In genomic region chr5:93890657-93891056, GRCh38 we compare ENCODE assay signal across 16 cellular contexts.
A peak's percentile ranks its signal among the peaks of the same experiment; 100 is the strongest.
DNase-seq lines count a peak whose midpoint lies in the region; ATAC-seq and TF ChIP-seq lines count a peak whose summit lies in the region.
"Had no signal": no experiment of that assay in that cellular context is flagged by ENCODE, and none has a peak within 500 bp of the region (broad histone marks: within the 10 kb centered on the region; RNA-seq: fewer than 3 reads in every experiment).

No MANE protein-coding gene starts in this region.

- intact Hi-C loops in Right ventricle myocardium superior (cut with DNase I) (no loop called here), heart left ventricle (cut with DNase I) (loop anchor here in 1 of 10 donors (10.0 kb wide), 1 partner anchor 286 kb away; no protein-coding TSS in a partner anchor), lower lobe of right lung (cut with DNase I) (no loop called here), A673 (cut with micrococcal nuclease; ENCODE audit: unreplicated experiment) (no loop called here)
- intact Hi-C loops in CD4-positive, alpha-beta T cell (cut with DNase I, micrococcal nuclease), result no loop called here
- intact Hi-C loops in naive thymus-derived CD4-positive, alpha-beta T cell (cut with micrococcal nuclease), result no loop called here

- no peaks in the 10 kb centered on the region for H3K9me3 ChIP-seq in heart left ventricle
- H3K9me3 ChIP-seq in lower lobe of right lung, result no peaks in the 10 kb centered on the region
- no peaks in the 10 kb centered on the region for H3K9me3 ChIP-seq in CD4-positive, alpha-beta T cell (ENCODE audit: control insufficient read depth, low read length)
- H3K9me3 ChIP-seq in naive thymus-derived CD4-positive, alpha-beta T cell (ENCODE audit: control insufficient read depth in 2 of 3, low read length in 3 of 3), result no peaks in the 10 kb centered on the region
- H3K9me3 ChIP-seq in A673 (ENCODE audit: low read depth, low read length, poor library complexity, severe bottlenecking), result no peaks in the 10 kb centered on the region
- H3K9me3 ChIP-seq: colonic mucosa, vagina had no signal

- H3K4me3 ChIP-seq in heart left ventricle (no peak overlapping the region), lower lobe of right lung (no peak overlapping the region), A673 (ENCODE audit: low read depth, low read length, poor library complexity, severe bottlenecking) (no peak overlapping the region)
- H3K4me3 ChIP-seq in naive thymus-derived CD4-positive, alpha-beta T cell (ENCODE audit: low read length), result no peak overlapping the region
- H3K4me3 ChIP-seq: colonic mucosa, vagina had no signal

- no TSS peak for BruUV-seq in A673 (replicated peaks; lab: Mats Ljungman, UMichigan)

- H3K27me3 ChIP-seq in heart left ventricle (no peaks in the 10 kb centered on the region), lower lobe of right lung (ENCODE audit: low read depth) (no peaks in the 10 kb centered on the region), A673 (replicated peaks; ENCODE audit: insufficient read depth, low read depth, low read length, poor library complexity) (no peaks in the 10 kb centered on the region)
- H3K27me3 ChIP-seq in CD4-positive, alpha-beta T cell (ENCODE audit: control insufficient read depth, insufficient read depth, low read length), result no peaks in the 10 kb centered on the region
- no peaks in the 10 kb centered on the region for H3K27me3 ChIP-seq in naive thymus-derived CD4-positive, alpha-beta T cell (ENCODE audit: control insufficient read depth in 2 of 2, insufficient read depth in 2 of 2, low read length in 2 of 2)
- H3K27me3 ChIP-seq: colonic mucosa, vagina had no signal

- no peak overlapping the region for H3K27ac ChIP-seq in heart left ventricle
- no peak overlapping the region for H3K27ac ChIP-seq in lower lobe of right lung
- no peak overlapping the region for H3K27ac ChIP-seq in CD4-positive, alpha-beta T cell (ENCODE audit: low read depth, low read length)
- H3K27ac ChIP-seq in naive thymus-derived CD4-positive, alpha-beta T cell (ENCODE audit: low read depth, low read length), result no peak overlapping the region
- H3K27ac ChIP-seq in A673 (ENCODE audit: low read depth, low read length, poor library complexity, severe bottlenecking), result no peak overlapping the region
- H3K27ac ChIP-seq: colonic mucosa, vagina had no signal

- peaks cover 32% of the 10 kb centered on the region for H3K4me1 Mint-ChIP-seq in CD4-positive, alpha-beta T cell (ENCODE audit: low read depth)
- peaks cover 8 to 38% (median 24%) of the 10 kb centered on the region in 7 donors for H3K4me1 Mint-ChIP-seq in naive thymus-derived CD4-positive, alpha-beta T cell

- no peaks in the 10 kb centered on the region for H3K9me3 Mint-ChIP-seq in CD4-positive, alpha-beta T cell
- H3K9me3 Mint-ChIP-seq in naive thymus-derived CD4-positive, alpha-beta T cell, result no peaks in the 10 kb centered on the region
- H3K9me3 Mint-ChIP-seq: activated naive CD8-positive, alpha-beta T cell treated with anti-CD3 and anti-CD28 coated beads, Interleukin-2, amount 10 ng/mL, durations not matched to agents 7 days and 5 days; IgD-negative memory B cell; natural killer cell had no signal

- no peaks in the 10 kb centered on the region for H3K36me3 Mint-ChIP-seq in CD4-positive, alpha-beta T cell (ENCODE audit: low read depth)
- H3K36me3 Mint-ChIP-seq in naive thymus-derived CD4-positive, alpha-beta T cell, result peaks cover 0 to 35% (median 6%) of the 10 kb centered on the region in 5 donors
- H3K36me3 Mint-ChIP-seq: activated naive CD8-positive, alpha-beta T cell treated with anti-CD3 and anti-CD28 coated beads, Interleukin-2, amount 10 ng/mL, durations not matched to agents 7 days and 5 days; natural killer cell had no signal

- DNase-seq in Right ventricle myocardium superior (no peak), heart left ventricle (no peak), SHP77 (lab: John Stamatoyannopoulos, UW) (peak; percentile 42 to 69), lower lobe of right lung (no peak), A673 (ENCODE audit: low spot score) (no peak)
- DNase-seq in stimulated activated CD4-positive, alpha-beta T cell treated with anti-CD3 and anti-CD28 coated beads, Interleukin-15, amount 100 ng/mL, for 24 hours, result no peak
- no peak for DNase-seq in CD4-positive, alpha-beta T cell
- no peak for DNase-seq in naive thymus-derived CD4-positive, alpha-beta T cell
- DNase-seq: activated CD8-positive, alpha-beta memory T cell treated with anti-CD3 and anti-CD28 coated beads, Interleukin-2, amount 50 U/mL, for 4 hours; activated naive CD8-positive, alpha-beta T cell treated with anti-CD3 and anti-CD28 coated beads, Interleukin-2, amount 10 ng/mL, durations not matched to agents 7 days and 5 days; colonic mucosa; DND-41; natural killer cell; stimulated activated CD8-positive, alpha-beta memory T cell treated with anti-CD3 and anti-CD28 coated beads, Interleukin-4, amount 100 ng/mL, for 48 hours had no signal

- 68 to 76% (median 72%) methylated on average over 4 of the region's 4 CpGs for WGBS in heart left ventricle, 4 donors

- H3K4me1 ChIP-seq in heart left ventricle (peaks cover 0 to 12% (median 0%) of the 10 kb centered on the region in 12 donors), lower lobe of right lung (no peaks in the 10 kb centered on the region), A673 (ENCODE audit: insufficient read depth, low read length, poor library complexity, severe bottlenecking) (no peaks in the 10 kb centered on the region)
- no peaks in the 10 kb centered on the region for H3K4me1 ChIP-seq in naive thymus-derived CD4-positive, alpha-beta T cell (ENCODE audit: control insufficient read depth in 2 of 2, insufficient read depth in 2 of 2, low read length in 2 of 2)
- H3K4me1 ChIP-seq: colonic mucosa, vagina had no signal

- H3K36me3 ChIP-seq in heart left ventricle, result no peaks in the 10 kb centered on the region
- no peaks in the 10 kb centered on the region for H3K36me3 ChIP-seq in lower lobe of right lung
- H3K36me3 ChIP-seq in naive thymus-derived CD4-positive, alpha-beta T cell (ENCODE audit: control insufficient read depth in 2 of 3, insufficient read depth in 3 of 3, low read length in 3 of 3), result no peaks in the 10 kb centered on the region
- H3K36me3 ChIP-seq in A673 (ENCODE audit: insufficient read depth, low read length, poor library complexity, severe bottlenecking), result no peaks in the 10 kb centered on the region
- H3K36me3 ChIP-seq: colonic mucosa, vagina had no signal

- no peak overlapping the region for H3K4me3 Mint-ChIP-seq in CD4-positive, alpha-beta T cell
- H3K4me3 Mint-ChIP-seq in naive thymus-derived CD4-positive, alpha-beta T cell, result no peak overlapping the region
- H3K4me3 Mint-ChIP-seq: activated naive CD8-positive, alpha-beta T cell treated with anti-CD3 and anti-CD28 coated beads, Interleukin-2, amount 10 ng/mL, durations not matched to agents 7 days and 5 days; IgD-negative memory B cell; natural killer cell had no signal

- CTCF ChIA-PET in CD4-positive, alpha-beta T cell (lab: Charles Lee), result no interaction called here
- CTCF ChIA-PET in naive thymus-derived CD4-positive, alpha-beta T cell (lab: Charles Lee), result no interaction called here
- CTCF ChIA-PET in A673 (lab: Charles Lee), result no interaction called here

- TF ChIP-seq CTCF in heart left ventricle (IDR thresholded peaks at IDR 0.05) (no peak), lower lobe of right lung (IDR thresholded peaks at IDR 0.05) (no peak), A673 (conservative IDR thresholded peaks at IDR 0.05; ENCODE audit: low read depth, low read length) (no peak)
- TF ChIP-seq CTCF in CD4-positive, alpha-beta T cell (IDR thresholded peaks at IDR 0.05), result no peak

- TF ChIP-seq POLR2A in heart left ventricle (IDR thresholded peaks at IDR 0.05), result no peak

- H3K27me3 Mint-ChIP-seq in CD4-positive, alpha-beta T cell, result no peaks in the 10 kb centered on the region
- no peaks in the 10 kb centered on the region for H3K27me3 Mint-ChIP-seq in naive thymus-derived CD4-positive, alpha-beta T cell
- H3K27me3 Mint-ChIP-seq: activated naive CD8-positive, alpha-beta T cell treated with anti-CD3 and anti-CD28 coated beads, Interleukin-2, amount 10 ng/mL, durations not matched to agents 7 days and 5 days; IgD-negative memory B cell had no signal

- ATAC-seq in Right ventricle myocardium superior (ENCODE audit: poor library complexity) (peak; percentile 65), heart left ventricle (no peak), lower lobe of right lung (peak; percentile 77 to 85)
- ATAC-seq in CD4-positive, alpha-beta T cell (ENCODE audit: poor library complexity), result no peak
- ATAC-seq in naive thymus-derived CD4-positive, alpha-beta T cell, result no peak
- ATAC-seq: natural killer cell had no signal

- H3K27ac Mint-ChIP-seq in CD4-positive, alpha-beta T cell, result no peak overlapping the region
- H3K27ac Mint-ChIP-seq in naive thymus-derived CD4-positive, alpha-beta T cell, result no peak overlapping the region
- H3K27ac Mint-ChIP-seq: activated naive CD8-positive, alpha-beta T cell treated with anti-CD3 and anti-CD28 coated beads, Interleukin-2, amount 10 ng/mL, durations not matched to agents 7 days and 5 days; IgD-negative memory B cell; natural killer cell had no signal

- POLR2A ChIA-PET in CD4-positive, alpha-beta T cell (lab: Charles Lee), result no interaction called here
- POLR2A ChIA-PET in naive thymus-derived CD4-positive, alpha-beta T cell (lab: Charles Lee), result no interaction called here
- POLR2A ChIA-PET in A673 (lab: Charles Lee; ENCODE audit: low non-redundant PET), result no interaction called here

Comparison
In these comparisons a context has a peak if more than half of its experiments do, and no peak if none do; other contexts are left out.
1. ATAC-seq: peak in Right ventricle myocardium superior (single experiment) and lower lobe of right lung (2 of 2); none in heart left ventricle (0 of 4), CD4-positive, alpha-beta T cell (single experiment) and naive thymus-derived CD4-positive, alpha-beta T cell (single experiment).
2. DNase-seq: peak in SHP77 (2 of 2); none in Right ventricle myocardium superior (single experiment), heart left ventricle (0 of 5), lower lobe of right lung (single experiment), stimulated activated CD4-positive, alpha-beta T cell treated with anti-CD3 and anti-CD28 coated beads, Interleukin-15, amount 100 ng/mL, for 24 hours (single experiment), CD4-positive, alpha-beta T cell (0 of 10), naive thymus-derived CD4-positive, alpha-beta T cell (0 of 9) and A673 (single experiment).